Comparison of ENCODE assay signal across 9 cellular contexts in genomic region chr2:204842731-204843490, GRCh38.
DNase-seq lines count a peak whose midpoint lies in the region; ATAC-seq and TF ChIP-seq lines count a peak whose summit lies in the region.
"Had no signal": no experiment of that assay in that cellular context is flagged by ENCODE, and none has a peak within 500 bp of the region (broad histone marks: within the 10 kb centered on the region; RNA-seq: fewer than 3 reads in every experiment).

No MANE protein-coding gene starts in this region.

- POLR2A ChIA-PET in AG04450 (lab: Yijun Ruan, JAX): interaction anchor here (0.5 to 0.8 kb wide), 3 partner anchors 19 to 516 kb away, joined by 3 to 4 read pairs (median 3); no protein-coding TSS in a partner anchor

- H3K4me3 Mint-ChIP-seq in nephron: no peak overlapping the region

- H3K4me1 Mint-ChIP-seq in nephron: peaks cover 26% of the 10 kb centered on the region

- CTCF ChIA-PET in AG04450 (lab: Charles Lee): interaction anchor here (0.7 to 1.5 kb wide), 3 partner anchors 29 to 583 kb away, joined by 3 read pairs; no protein-coding TSS in a partner anchor

- H3K4me3 ChIP-seq in AG04450 (ENCODE audit: low read depth, low read length): peak overlapping the region; percentile 11
- peak overlapping the region in 1 of 59 donors; percentile 3 for H3K4me3 ChIP-seq in dorsolateral prefrontal cortex
- H3K4me3 ChIP-seq: skin epidermis had no signal

- peaks cover 3% of the 10 kb centered on the region for H3K9me3 Mint-ChIP-seq in nephron

- TF ChIP-seq CTCF in AG04450 (IDR thresholded peaks at IDR 0.05; ENCODE audit: low read depth, low read length) (no peak), dorsolateral prefrontal cortex (IDR thresholded peaks at IDR 0.05 in 54 of 56, conservative IDR thresholded peaks at IDR 0.05 in 2 of 56; ENCODE audit: low read depth in 1 of 56, partially characterized antibody in 56 of 56) (no peak), nephron (IDR thresholded peaks at IDR 0.05; ENCODE audit: unreplicated experiment in 3 of 3) (no peak)

- no peaks in the 10 kb centered on the region for H3K36me3 Mint-ChIP-seq in nephron (ENCODE audit: low read depth)

- no peak for ATAC-seq in GM19324 (IDR thresholded peaks at IDR 0.05; ENCODE audit: low FRiP score, unreplicated experiment)
- no peak for ATAC-seq in GM21367 (IDR thresholded peaks at IDR 0.05; ENCODE audit: unreplicated experiment)
- no peak for ATAC-seq in GM19351 (IDR thresholded peaks at IDR 0.05; ENCODE audit: unreplicated experiment)

- H3K27me3 ChIP-seq in AG04450 (ENCODE audit: control insufficient read depth, insufficient read depth, low read length): no peaks in the 10 kb centered on the region
- no peaks in the 10 kb centered on the region for H3K27me3 ChIP-seq in dorsolateral prefrontal cortex

- DNase-seq in AG04450 (ENCODE audit: low read depth, low spot score) (peak; percentile 89), M059J (ENCODE audit: low read depth) (peak; percentile 85), dorsolateral prefrontal cortex (peak in 5 of 10 donors; percentile 11 to 71 (median 54)), COR-L47 (lab: John Stamatoyannopoulos, UW) (no peak)

- H3K9me3 ChIP-seq in AG04450 (ENCODE audit: control insufficient read depth, insufficient read depth, low read length): no peaks in the 10 kb centered on the region

- H3K27ac ChIP-seq in AG04450 (ENCODE audit: low read depth, low read length) (peak overlapping the region; percentile 94), dorsolateral prefrontal cortex (peak overlapping the region in 30 of 59 donors; percentile 6 to 69 (median 36))

- intact Hi-C loops in dorsolateral prefrontal cortex (cut with DNase I): no loop called here

- H3K27ac Mint-ChIP-seq in nephron: peak overlapping the region; percentile 1 to 81 (median 15)

- no peaks in the 10 kb centered on the region for H3K27me3 Mint-ChIP-seq in nephron (ENCODE audit: low read depth)
